In genomic region chr16:66298571-66299120, GRCh38 we compare ENCODE assay signal across 24 cellular contexts.
A peak's percentile ranks its signal among the peaks of the same experiment; 100 is the strongest.
DNase-seq lines count a peak whose midpoint lies in the region; ATAC-seq and TF ChIP-seq lines count a peak whose summit lies in the region.
"Had no signal": no experiment of that assay in that cellular context is flagged by ENCODE, and none has a peak within 500 bp of the region (broad histone marks: within the 10 kb centered on the region; RNA-seq: fewer than 3 reads in every experiment).

No MANE protein-coding gene starts in this region.

- H2BK20ac ChIP-seq in H9 (ENCODE audit: low read depth, low read length, poor library complexity, severe bottlenecking): no peak overlapping the region

- no peak overlapping the region for H4K5ac ChIP-seq in H9 (ENCODE audit: insufficient read length, low read depth, low read length)

- no peak overlapping the region for H3K4me2 ChIP-seq in H9 (ENCODE audit: insufficient read depth, insufficient read length, low read length)

- no peaks in the 10 kb centered on the region for H3K4me1 Mint-ChIP-seq in H9
- H3K4me1 Mint-ChIP-seq: IgD-negative memory B cell had no signal

- H3K14ac ChIP-seq in H9 (ENCODE audit: insufficient read depth, low read length): no peak overlapping the region

- no peaks in the 10 kb centered on the region for H3K79me2 ChIP-seq in H9 (ENCODE audit: insufficient read depth, low read length)

- no peaks in the 10 kb centered on the region for H3K9me3 ChIP-seq in H9 (ENCODE audit: control insufficient read depth, low read depth, low read length)
- H3K9me3 ChIP-seq: Caco-2 had no signal

- peaks cover 13% of the 10 kb centered on the region for H3K27me3 Mint-ChIP-seq in H9 (ENCODE audit: low read depth)

- no peak overlapping the region for H2BK12ac ChIP-seq in H9 (ENCODE audit: insufficient read length, low read depth, low read length)

- no peaks in the 10 kb centered on the region for H3K23me2 ChIP-seq in H9 (ENCODE audit: insufficient read length, low read depth, low read length, poor library complexity, severe bottlenecking)

- H3K36me3 Mint-ChIP-seq in H9 (ENCODE audit: insufficient read depth in 1 of 3, low read depth in 3 of 3): no peaks in the 10 kb centered on the region; a peak in 1 of 7 replicates
- H3K36me3 Mint-ChIP-seq: CD8-positive, alpha-beta T cell had no signal

- no peaks in the 10 kb centered on the region for H3K4me1 ChIP-seq in H9 (ENCODE audit: insufficient read depth, low read length)
- H3K4me1 ChIP-seq: Caco-2 had no signal

- ATAC-seq in GM21528 (IDR thresholded peaks at IDR 0.05; ENCODE audit: low FRiP score, unreplicated experiment): no peak
- ATAC-seq: CD8-positive, alpha-beta T cell; GM12878; Panc1 had no signal

- no peak overlapping the region for H2AK5ac ChIP-seq in H9 (ENCODE audit: insufficient read length, low read length)

- no peak overlapping the region for H2BK5ac ChIP-seq in H9 (ENCODE audit: insufficient read length, low read length)

- H4K8ac ChIP-seq in H9 (replicated peaks; ENCODE audit: insufficient read length, low read depth, low read length): no peak overlapping the region

- H3T11ph ChIP-seq in H9 (ENCODE audit: low read length): no peak overlapping the region

- H4K20me1 ChIP-seq in H9 (ENCODE audit: control insufficient read depth, insufficient read depth, insufficient read length): peaks cover 3% of the 10 kb centered on the region

- H3K9ac ChIP-seq in H9 (ENCODE audit: extremely low read depth, insufficient read length, low read length): no peak overlapping the region
- H3K9ac ChIP-seq: GM23248 had no signal

- H3K18ac ChIP-seq in H9 (ENCODE audit: insufficient read length, low read depth, low read length): no peak overlapping the region

- TF ChIP-seq CTCF in H9 (conservative IDR thresholded peaks at IDR 0.05): no peak

- H2AFZ ChIP-seq in H9 (ENCODE audit: low read length): no peak overlapping the region
- H2AFZ ChIP-seq: GM23248 had no signal

- H3K79me1 ChIP-seq in H9 (ENCODE audit: insufficient read depth, low read depth, low read length, poor library complexity, severe bottlenecking): no peaks in the 10 kb centered on the region

- no peak overlapping the region for H3K56ac ChIP-seq in H9 (ENCODE audit: insufficient read length, low read depth, low read length)

- no CpG with 5 or more reads among the region's 2 CpGs for WGBS in H9 (ENCODE audit: extremely low coverage, insufficient read length, low lambda C conversion rate)

- H2BK120ac ChIP-seq in H9 (ENCODE audit: low read depth, low read length, poor library complexity, severe bottlenecking): no peak overlapping the region

- no peak overlapping the region for H3K27ac Mint-ChIP-seq in H9
- H3K27ac Mint-ChIP-seq: CD8-positive, alpha-beta T cell; IgD-negative memory B cell had no signal

- no peak overlapping the region for H3K4ac ChIP-seq in H9 (ENCODE audit: low read depth, low read length)

- DNase-seq in H9 (peak; percentile 5), mesenteric fat pad (ENCODE audit: low spot score) (peak; percentile 14), ureter (ENCODE audit: low spot score) (peak; percentile 12), GM19238 (ENCODE audit: insufficient read length, low spot score) (no peak)
- peak; percentile 10 for DNase-seq in activated CD8-positive, alpha-beta memory T cell treated with anti-CD3 and anti-CD28 coated beads, Interleukin-2, amount 50 U/mL, for 48 hours
- no peak for DNase-seq in stimulated activated CD4-positive, alpha-beta T cell treated with anti-CD3 and anti-CD28 coated beads, Interleukin-1b, Interleukin-23, amount 100 ng/mL, for 48 hours
- DNase-seq: GDM1, GM23248, H7, Karpas-422, NCI-H1092, NCI-H1417 treated with DMSO at 0.1 percent for 48 hours, NCI-H1694 treated with DMSO at 0.1 percent for 48 hours, NCI-H2081, NCI-H2227 treated with DMSO at 0.1 percent for 48 hours, NCI-H526 treated with DMSO at 0.1 percent for 48 hours, SHP77 treated with DMSO at 0.1 percent for 48 hours had no signal

- no peak overlapping the region for H3K27ac ChIP-seq in H9 (ENCODE audit: insufficient read length, low read depth, low read length)
- H3K27ac ChIP-seq: C4-2B, GM23248 had no signal

- no peak overlapping the region for H3K4me3 Mint-ChIP-seq in H9
- H3K4me3 Mint-ChIP-seq: CD8-positive, alpha-beta T cell; IgD-negative memory B cell had no signal

- no peak overlapping the region for H3K23ac ChIP-seq in H9 (ENCODE audit: insufficient read length, low read depth, low read length)

- no peak overlapping the region for H4K91ac ChIP-seq in H9 (ENCODE audit: insufficient read length, low read depth, low read length)

- H2BK15ac ChIP-seq in H9 (ENCODE audit: low read depth, low read length): no peak overlapping the region

- no peaks in the 10 kb centered on the region for H3K27me3 ChIP-seq in H9 (ENCODE audit: insufficient read depth, low read length)

- peaks cover 0 to 1% of the 10 kb centered on the region in 2 experiments; a peak in 1 of 5 replicates for H3K9me3 Mint-ChIP-seq in H9

Comparison
In these comparisons a context has a peak if more than half of its experiments do, and no peak if none do; other contexts are left out.
1. DNase-seq: peak in H9 (single experiment), activated CD8-positive, alpha-beta memory T cell treated with anti-CD3 and anti-CD28 coated beads, Interleukin-2, amount 50 U/mL, for 48 hours (single experiment), mesenteric fat pad (single experiment) and ureter (single experiment); none in GM19238 (single experiment) and stimulated activated CD4-positive, alpha-beta T cell treated with anti-CD3 and anti-CD28 coated beads, Interleukin-1b, Interleukin-23, amount 100 ng/mL, for 48 hours (single experiment).